ENCODE assay signal across 20 cellular contexts in the genomic region with DNA sequence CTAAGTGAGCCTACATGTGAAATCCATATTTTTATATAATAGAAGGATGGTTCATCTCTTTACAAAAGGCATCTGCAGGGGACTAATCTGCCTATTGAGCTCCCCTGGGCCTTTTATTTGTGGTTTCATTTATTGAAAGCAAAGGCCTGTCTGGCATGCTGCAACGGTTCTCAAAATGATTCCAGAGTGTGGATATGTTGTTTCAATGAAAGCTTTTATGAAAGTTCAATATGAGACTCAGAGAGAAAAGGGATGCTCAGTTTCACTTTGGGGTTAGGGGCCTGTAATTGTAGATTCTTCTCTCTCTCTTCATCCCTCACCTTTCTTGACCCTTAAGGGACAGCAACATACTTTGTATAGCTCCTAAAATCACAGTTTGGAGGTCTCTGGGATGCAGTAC.
DNase-seq lines count a peak whose midpoint lies in the region; ATAC-seq, FAIRE-seq and TF ChIP-seq lines count a peak whose summit lies in the region.
"Had no signal": no experiment of that assay in that cellular context is flagged by ENCODE, and none has a peak within 500 bp of the region (broad histone marks: within the 10 kb centered on the region; RNA-seq: fewer than 3 reads in every experiment).

No MANE protein-coding gene starts in this region.

- no peak for TF ChIP-seq CTCF in GM12878 (IDR thresholded peaks at IDR 0.05 in 2 of 3, conservative IDR thresholded peaks at IDR 0.05 in 1 of 3; ENCODE audit: control insufficient read depth in 2 of 3, extremely low read depth in 1 of 3, insufficient read depth in 1 of 3, low read depth in 3 of 3, low read length in 3 of 3)
- TF ChIP-seq CTCF in testis (IDR thresholded peaks at IDR 0.05): no peak

- H3K9ac ChIP-seq in GM12878 (ENCODE audit: control insufficient read depth, insufficient read depth, low read length): no peak overlapping the region

- no peaks in the 10 kb centered on the region for H4K20me1 ChIP-seq in GM12878 (ENCODE audit: control insufficient read depth, insufficient read depth)

- H3K9me3 Mint-ChIP-seq in activated CD4-positive, alpha-beta T cell treated with anti-CD3 and anti-CD28 coated beads, Interleukin-2, amount 10 ng/mL, durations not matched to agents 24 days and 14 days: peaks cover 12% of the 10 kb centered on the region
- H3K9me3 Mint-ChIP-seq: HFFc6 had no signal

- no TSS peak for BruUV-seq in GM12878 (replicated peaks; lab: Mats Ljungman, UMichigan)

- WGBS in GM12878 (ENCODE audit: insufficient coverage, insufficient replicate concordance, low lambda C conversion rate, missing lambda C conversion rate): 6% methylated on average over 1 of the region's 1 CpG
- 46 to 57% methylated on average over 1 of the region's 1 CpG for WGBS in testis, 2 donors

- TF ChIP-seq POLR2A in GM12878 (IDR thresholded peaks at IDR 0.05; ENCODE audit: low read depth, low read length) (no peak), testis (IDR thresholded peaks at IDR 0.05) (no peak)

- H3K27me3 Mint-ChIP-seq in activated CD4-positive, alpha-beta T cell treated with anti-CD3 and anti-CD28 coated beads, Interleukin-2, amount 10 ng/mL, durations not matched to agents 24 days and 14 days: no peaks in the 10 kb centered on the region

- RAD21 ChIA-PET in GM12878 (lab: Charles Lee; ENCODE audit: unreplicated experiment): interaction anchor here (3.4 kb wide), 1 partner anchor 18 kb away, joined by 17 read pairs; no protein-coding TSS in a partner anchor

- H3K4me1 ChIP-seq in GM12878 (ENCODE audit: control insufficient read depth, insufficient read depth, low read length) (no peaks in the 10 kb centered on the region), testis (no peaks in the 10 kb centered on the region)

- H3K27me3 ChIP-seq in GM12878 (replicated peaks in 1 of 2; ENCODE audit: control insufficient read depth in 2 of 2, insufficient read depth in 2 of 2, low read length in 1 of 2) (no peaks in the 10 kb centered on the region), testis (no peaks in the 10 kb centered on the region)
- H3K27me3 ChIP-seq: tibial artery had no signal

- H3K9me3 ChIP-seq in GM12878 (replicated peaks; ENCODE audit: control insufficient read depth, insufficient read depth, low read length) (no peaks in the 10 kb centered on the region), testis (no peaks in the 10 kb centered on the region)
- H3K9me3 ChIP-seq: tibial artery had no signal

- no peak overlapping the region for H3K4me2 ChIP-seq in GM12878 (ENCODE audit: control insufficient read depth, insufficient read depth)

- CTCF ChIA-PET in GM12878 (lab: Yijun Ruan, JAX): no interaction called here

- H3K36me3 ChIP-seq in GM12878 (ENCODE audit: control insufficient read depth in 2 of 2, insufficient read depth in 2 of 2, low read length in 1 of 2): no peaks in the 10 kb centered on the region
- no peaks in the 10 kb centered on the region for H3K36me3 ChIP-seq in testis (ENCODE audit: low read depth, missing control alignments)
- H3K36me3 ChIP-seq: tibial artery had no signal

- no peak for TF ChIP-seq RAD21 in GM12878 (IDR thresholded peaks at IDR 0.05; ENCODE audit: insufficient read depth, low read depth, low read length)

- H3K4me3 ChIP-seq in GM12878: no peak overlapping the region
- H3K4me3 ChIP-seq in testis: no peak overlapping the region
- H3K4me3 ChIP-seq: tibial artery had no signal

- in situ Hi-C loops in GM12878 (cut with MboI): no loop called here

- peaks cover 43% of the 10 kb centered on the region for H3K4me1 Mint-ChIP-seq in activated CD4-positive, alpha-beta T cell treated with anti-CD3 and anti-CD28 coated beads, Interleukin-2, amount 10 ng/mL, durations not matched to agents 24 days and 14 days

- no peaks in the 10 kb centered on the region for H3K79me2 ChIP-seq in GM12878 (ENCODE audit: control insufficient read depth, insufficient read depth, low read length)

- peak; percentile 54 for DNase-seq in activated CD4-positive, alpha-beta T cell treated with anti-CD3 and anti-CD28 coated beads, Interleukin-2, amount 10 ng/mL, durations not matched to agents 24 days and 14 days
- no peak for DNase-seq in activated CD4-positive, alpha-beta T cell treated with anti-CD3 and anti-CD28 coated beads, Interleukin-2, amount 50 U/mL, for 1 hour
- no peak for DNase-seq in GM12878 (ENCODE audit: low read depth, low spot score)
- no peak for DNase-seq in NCI-H82 (lab: John Stamatoyannopoulos, UW)
- DNase-seq in testis: no peak
- no peak for DNase-seq in NK-92 (lab: John Stamatoyannopoulos, UW; ENCODE audit: unreplicated experiment)
- DNase-seq: ACHN; activated naive CD4-positive, alpha-beta T cell treated with anti-CD3 and anti-CD28 coated beads, Interleukin-2, amount 50 U/mL, for 16 hours; caudate nucleus; DMS153; glutamatergic neuron; HFFc6; kidney; NCI-H2171 treated with DMSO at 0.1 percent for 48 hours; OCI-M1; posterior cingulate gyrus; tibial artery had no signal

- H3K27ac ChIP-seq in GM12878 (ENCODE audit: control insufficient read depth, insufficient read depth): no peak overlapping the region
- no peak overlapping the region for H3K27ac ChIP-seq in testis
- H3K27ac ChIP-seq: tibial artery had no signal

- SMC1A ChIA-PET in GM12878 (lab: Charles Lee; ENCODE audit: uncharacterized antibody, unreplicated experiment): interaction anchor here (2.8 kb wide), 1 partner anchor 18 kb away, joined by 12 read pairs; no protein-coding TSS in a partner anchor

- no peak for TF ChIP-seq EP300 in GM12878 (IDR thresholded peaks at IDR 0.05; ENCODE audit: borderline replicate concordance in 1 of 2, control insufficient read depth in 1 of 2, low read depth in 2 of 2, low read length in 2 of 2)

- intact Hi-C loops in activated CD4-positive, alpha-beta T cell treated with anti-CD3 and anti-CD28 coated beads, Interleukin-2, amount 10 ng/mL, durations not matched to agents 24 days and 14 days (cut with micrococcal nuclease): loop anchor here (2.0 to 5.0 kb wide), 3 partner anchors 35 to 220 kb away; no protein-coding TSS in a partner anchor
- intact Hi-C loops in GM12878 (cut with micrococcal nuclease; ENCODE audit: unreplicated experiment) (loop anchor here (5.0 kb wide), 1 partner anchor 330 kb away; no protein-coding TSS in a partner anchor), testis (cut with DNase I; ENCODE audit: low total_unique reads) (no loop called here)

- peaks cover 2% of the 10 kb centered on the region for H3K36me3 Mint-ChIP-seq in activated CD4-positive, alpha-beta T cell treated with anti-CD3 and anti-CD28 coated beads, Interleukin-2, amount 10 ng/mL, durations not matched to agents 24 days and 14 days (ENCODE audit: low read depth)

- ATAC-seq in GM21515 (IDR thresholded peaks at IDR 0.05; ENCODE audit: unreplicated experiment) (peak; percentile 42), HG03432 (IDR thresholded peaks at IDR 0.05; ENCODE audit: unreplicated experiment) (peak; percentile 39), GM12878 (peak; percentile 44)
- ATAC-seq: SK-N-SH treated with all-trans-retinoic acid at 6 μM for 48 hours had no signal

- no peak for FAIRE-seq in GM12878 (lab: Jason Lieb, UNC)
- FAIRE-seq: kidney had no signal

- H3K27ac Mint-ChIP-seq in activated CD4-positive, alpha-beta T cell treated with anti-CD3 and anti-CD28 coated beads, Interleukin-2, amount 10 ng/mL, durations not matched to agents 24 days and 14 days: peak overlapping the region; percentile 53
- H3K27ac Mint-ChIP-seq: HFFc6 had no signal

- H2AFZ ChIP-seq in GM12878 (ENCODE audit: control insufficient read depth, low read depth, low read length): no peak overlapping the region

- H3K4me3 Mint-ChIP-seq in activated CD4-positive, alpha-beta T cell treated with anti-CD3 and anti-CD28 coated beads, Interleukin-2, amount 10 ng/mL, durations not matched to agents 24 days and 14 days: peak overlapping the region; percentile 48
- H3K4me3 Mint-ChIP-seq: HFFc6 had no signal

- POLR2A ChIA-PET in GM12878 (lab: Charles Lee): interaction anchor here (0.6 kb wide), 1 partner anchor 1206 kb away, joined by 3 read pairs; no protein-coding TSS in a partner anchor

TF ChIP-seq in GM12878, 131 proteins besides CTCF, POLR2A, EP300 and RAD21:
- TF ChIP-seq NR2F1 (conservative IDR thresholded peaks at IDR 0.05): 0 out of 2 replicates have a peak, but pooled peaks have one; percentile 13
- TF ChIP-seq, protein P1, sequence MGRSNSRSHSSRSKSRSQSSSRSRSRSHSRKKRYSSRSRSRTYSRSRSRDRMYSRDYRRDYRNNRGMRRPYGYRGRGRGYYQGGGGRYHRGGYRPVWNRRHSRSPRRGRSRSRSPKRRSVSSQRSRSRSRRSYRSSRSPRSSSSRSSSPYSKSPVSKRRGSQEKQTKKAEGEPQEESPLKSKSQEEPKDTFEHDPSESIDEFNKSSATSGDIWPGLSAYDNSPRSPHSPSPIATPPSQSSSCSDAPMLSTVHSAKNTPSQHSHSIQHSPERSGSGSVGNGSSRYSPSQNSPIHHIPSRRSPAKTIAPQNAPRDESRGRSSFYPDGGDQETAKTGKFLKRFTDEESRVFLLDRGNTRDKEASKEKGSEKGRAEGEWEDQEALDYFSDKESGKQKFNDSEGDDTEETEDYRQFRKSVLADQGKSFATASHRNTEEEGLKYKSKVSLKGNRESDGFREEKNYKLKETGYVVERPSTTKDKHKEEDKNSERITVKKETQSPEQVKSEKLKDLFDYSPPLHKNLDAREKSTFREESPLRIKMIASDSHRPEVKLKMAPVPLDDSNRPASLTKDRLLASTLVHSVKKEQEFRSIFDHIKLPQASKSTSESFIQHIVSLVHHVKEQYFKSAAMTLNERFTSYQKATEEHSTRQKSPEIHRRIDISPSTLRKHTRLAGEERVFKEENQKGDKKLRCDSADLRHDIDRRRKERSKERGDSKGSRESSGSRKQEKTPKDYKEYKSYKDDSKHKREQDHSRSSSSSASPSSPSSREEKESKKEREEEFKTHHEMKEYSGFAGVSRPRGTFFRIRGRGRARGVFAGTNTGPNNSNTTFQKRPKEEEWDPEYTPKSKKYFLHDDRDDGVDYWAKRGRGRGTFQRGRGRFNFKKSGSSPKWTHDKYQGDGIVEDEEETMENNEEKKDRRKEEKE (IDR thresholded peaks at IDR 0.05): no peak
